In genomic region chr18:42413870-42414269, GRCh38 we compare ENCODE assay signal across 15 cellular contexts.
A peak's percentile ranks its signal among the peaks of the same experiment; 100 is the strongest.
DNase-seq lines count a peak whose midpoint lies in the region; TF ChIP-seq lines count a peak whose summit lies in the region.
"Had no signal": no experiment of that assay in that cellular context is flagged by ENCODE, and none has a peak within 500 bp of the region (broad histone marks: within the 10 kb centered on the region; RNA-seq: fewer than 3 reads in every experiment).

No MANE protein-coding gene starts in this region.

- H3K4me2 ChIP-seq in hepatocyte = no peak overlapping the region

- H3K9me3 ChIP-seq in SJSA1 (replicated peaks) (peaks cover 4% of the 10 kb centered on the region), hepatocyte (ENCODE audit: low read depth) (no peaks in the 10 kb centered on the region)

- POLR2A ChIA-PET in GM10248 (lab: Yijun Ruan, JAX) = no interaction called here

- H3K4me3 ChIP-seq in SJSA1 (no peak overlapping the region), hepatocyte (no peak overlapping the region)

- DNase-seq in EH (ENCODE audit: low read depth) = peak; percentile 3
- DNase-seq in SJSA1 (ENCODE audit: low read depth in 1 of 2, low spot score in 2 of 2) = peak; percentile 85 to 94
- DNase-seq in fibroblast of peridontal ligament (ENCODE audit: extremely low read depth) = peak; percentile 5
- peak; percentile 89 for DNase-seq in renal cortical epithelial cell (ENCODE audit: low read depth)
- no peak for DNase-seq in KG1 (lab: John Stamatoyannopoulos, UW)
- no peak for DNase-seq in GM10248 (ENCODE audit: extremely low spot score)
- no peak for DNase-seq in hepatocyte (ENCODE audit: low spot score)
- DNase-seq in erythroblast (lab: John Stamatoyannopoulos, UW) = no peak
- DNase-seq: activated CD4-positive, CD25-positive, alpha-beta regulatory T cell treated with anti-CD3 and anti-CD28 coated beads, Interleukin-2, amount 50 U/mL, for 72 hours; activated naive CD8-positive, alpha-beta T cell treated with anti-CD3 and anti-CD28 coated beads, Interleukin-2, amount 50 U/mL, for 24 hours; EL; NCI-H1694 treated with DMSO at 0.1 percent for 48 hours; SIG-M5; stimulated activated CD4-positive, alpha-beta T cell treated with anti-CD3 and anti-CD28 coated beads, Interleukin-2, amount 100 ng/mL, for 24 hours; substantia nigra had no signal

- no peak for TF ChIP-seq CTCF in GM10248 (IDR thresholded peaks at IDR 0.05; ENCODE audit: control extremely low read depth, extremely low read depth, low read depth, missing control alignments)
- TF ChIP-seq CTCF in hepatocyte (IDR thresholded peaks at IDR 0.05; ENCODE audit: poor library complexity) = no peak

- H3K27ac ChIP-seq in SJSA1 = peak overlapping the region; percentile 100
- no peak overlapping the region for H3K27ac ChIP-seq in hepatocyte

- H3K27me3 ChIP-seq in SJSA1 (replicated peaks) (no peaks in the 10 kb centered on the region), hepatocyte (no peaks in the 10 kb centered on the region)

- WGBS in hepatocyte (ENCODE audit: low lambda C conversion rate, missing lambda C conversion rate) = 78% methylated on average over 1 of the region's 1 CpG

- no peaks in the 10 kb centered on the region for H4K20me1 ChIP-seq in hepatocyte (ENCODE audit: insufficient read depth, poor library complexity, severe bottlenecking)

- no peaks in the 10 kb centered on the region for H3K79me2 ChIP-seq in hepatocyte

- no peak overlapping the region for H2AFZ ChIP-seq in hepatocyte

- H3K4me1 ChIP-seq in SJSA1 (replicated peaks) (peaks cover 66% of the 10 kb centered on the region), hepatocyte (ENCODE audit: insufficient read depth) (no peaks in the 10 kb centered on the region)

- TF ChIP-seq POLR2A in erythroblast (IDR thresholded peaks at IDR 0.05; ENCODE audit: low read length) = no peak

- CTCF ChIA-PET in GM10248 (lab: Yijun Ruan, JAX) = interaction anchor here (1.6 kb wide), 1 partner anchor 12 kb away, joined by 4 read pairs; no protein-coding TSS in a partner anchor

- H3K36me3 ChIP-seq in SJSA1 (no peaks in the 10 kb centered on the region), hepatocyte (replicated peaks; ENCODE audit: insufficient read depth, low read depth) (no peaks in the 10 kb centered on the region)

- H3K9me2 ChIP-seq in hepatocyte (replicated peaks; ENCODE audit: insufficient read depth) = no peaks in the 10 kb centered on the region

Comparison
In these comparisons a context has a peak if more than half of its experiments do, and no peak if none do; other contexts are left out.
1. DNase-seq: peak in EH (single experiment), SJSA1 (2 of 2), fibroblast of peridontal ligament (single experiment) and renal cortical epithelial cell (single experiment); none in KG1 (single experiment), GM10248 (single experiment), hepatocyte (single experiment) and erythroblast (0 of 2).